31 cellular contexts compared by ENCODE assay signal in genomic region chr6:46917002-46917401, GRCh38. TPM values are rescaled to one million over a fixed set of nuclear protein-coding genes. Genes with fewer than 3 reads are reported as not detected.
DNase-seq lines count a peak whose midpoint lies in the region; ATAC-seq and TF ChIP-seq lines count a peak whose summit lies in the region.
"Had no signal": no experiment of that assay in that cellular context is flagged by ENCODE, and none has a peak within 500 bp of the region (broad histone marks: within the 10 kb centered on the region; RNA-seq: fewer than 3 reads in every experiment).

No MANE protein-coding gene starts in this region.

- H3K27ac ChIP-seq in heart right ventricle, result peak overlapping the region in 6 of 10 donors; percentile 5 to 97 (median 48)
- peak overlapping the region; percentile 45 for H3K27ac ChIP-seq in WERI-Rb-1
- H3K27ac ChIP-seq in gastrocnemius medialis, result peak overlapping the region in 3 of 4 donors; percentile 76 to 79 (median 78)
- H3K27ac ChIP-seq: A549, dorsolateral prefrontal cortex, gastroesophageal sphincter, neural progenitor cell, pancreas, SJCRH30, thoracic aorta, vagina had no signal

- H3K36me3 ChIP-seq in heart right ventricle (no peaks in the 10 kb centered on the region), WERI-Rb-1 (no peaks in the 10 kb centered on the region), gastrocnemius medialis (no peaks in the 10 kb centered on the region)
- H3K36me3 ChIP-seq: breast epithelium, gastroesophageal sphincter, neural progenitor cell, pancreas, SJCRH30, thoracic aorta, vagina had no signal

- no peak for ATAC-seq in heart right ventricle
- ATAC-seq in left cardiac atrium, result no peak
- no peak for ATAC-seq in gastrocnemius medialis
- ATAC-seq: A549; activated naive CD4-positive, alpha-beta T cell treated with anti-CD3 and anti-CD28 coated beads, Interleukin-2, amount 50 U/mL, for 72 hours; gastroesophageal sphincter; pancreas; sciatic nerve; stimulated activated naive CD8-positive, alpha-beta T cell treated with anti-CD3 and anti-CD28 coated beads, Interleukin-15, amount 100 ng/mL, for 72 hours had no signal

- TF ChIP-seq CTCF in heart right ventricle (IDR thresholded peaks at IDR 0.05) (no peak), WERI-Rb-1 (IDR thresholded peaks at IDR 0.05; ENCODE audit: low read depth, low read length) (no peak), gastrocnemius medialis (IDR thresholded peaks at IDR 0.05 in 4 of 5, conservative IDR thresholded peaks at IDR 0.05 in 1 of 5) (no peak), GM13977 (IDR thresholded peaks at IDR 0.05; ENCODE audit: extremely low read depth, insufficient read depth, missing control alignments) (no peak)

- WGBS in heart right ventricle, 2 donors, result 57 to 67% methylated on average over 2 of the region's 2 CpGs

- H3K27me3 ChIP-seq in heart right ventricle (no peaks in the 10 kb centered on the region), WERI-Rb-1 (ENCODE audit: insufficient read depth, low read depth, severe bottlenecking) (no peaks in the 10 kb centered on the region), gastrocnemius medialis (no peaks in the 10 kb centered on the region)
- H3K27me3 ChIP-seq: breast epithelium, dorsolateral prefrontal cortex, gastroesophageal sphincter, neural progenitor cell, SJCRH30, vagina had no signal

- in situ Hi-C loops in gastrocnemius medialis (cut with MboI; ENCODE audit: low sequenced_read_pairs in 4 of 4), result no loop called here
- in situ Hi-C loops in GM13977 (cut with MboI; ENCODE audit: low pct_unique_long_range_greater_than_20kb, low sequenced_read_pairs, unreplicated experiment), result no loop called here

- no peak for TF ChIP-seq POLR2A in gastrocnemius medialis (IDR thresholded peaks at IDR 0.05)

- H3K4me3 ChIP-seq in heart right ventricle, result peak overlapping the region in 8 of 10 donors; percentile 0 to 65 (median 54)
- H3K4me3 ChIP-seq in WERI-Rb-1 (ENCODE audit: low read depth, low read length), result peak overlapping the region; percentile 11
- peak overlapping the region; percentile 10 to 56 (median 24) for H3K4me3 ChIP-seq in gastrocnemius medialis
- H3K4me3 ChIP-seq: A549, breast epithelium, gastroesophageal sphincter, neural progenitor cell, pancreas, SJCRH30, thoracic aorta, vagina had no signal

- no peak for DNase-seq in heart right ventricle
- DNase-seq in left cardiac atrium, result no peak
- DNase-seq in NCI-H2171 treated with DMSO at 0.1 percent for 48 hours (lab: John Stamatoyannopoulos, UW), result peak; percentile 99
- DNase-seq in WERI-Rb-1, result peak; percentile 53
- DNase-seq in gastrocnemius medialis, result no peak
- DNase-seq in GM13977 (ENCODE audit: low spot score), result no peak
- no peak for DNase-seq in GM03348 (ENCODE audit: low spot score)
- no peak for DNase-seq in stimulated activated CD4-positive, alpha-beta T cell treated with anti-CD3 and anti-CD28 coated beads, Interleukin-15, amount 100 ng/mL, for 24 hours
- DNase-seq: activated CD4-positive, alpha-beta T cell treated with anti-CD3 and anti-CD28 coated beads for 48 hours; activated CD8-positive, alpha-beta memory T cell treated with anti-CD3 and anti-CD28 coated beads for 24 hours; activated T-cell treated with anti-CD3 and anti-CD28 coated beads for 4 hours; Calu3; dorsolateral prefrontal cortex; hypothalamus; KG1; MM.1S; NCI-H2081 treated with DMSO at 0.1 percent for 48 hours; pancreas; SJCRH30; stimulated activated CD4-positive, alpha-beta T cell treated with anti-CD3 and anti-CD28 coated beads, Interleukin-2, amount 100 ng/mL, for 48 hours; stimulated activated naive CD8-positive, alpha-beta T cell treated with anti-CD3 and anti-CD28 coated beads, Interleukin-15, amount 100 ng/mL, for 72 hours; SW 1271 had no signal

- H3K9me3 ChIP-seq in heart right ventricle (no peaks in the 10 kb centered on the region), WERI-Rb-1 (ENCODE audit: severe bottlenecking) (no peaks in the 10 kb centered on the region), gastrocnemius medialis (no peaks in the 10 kb centered on the region)
- H3K9me3 ChIP-seq: A549, breast epithelium, gastroesophageal sphincter, pancreas, SJCRH30, thoracic aorta, vagina had no signal

- intact Hi-C loops in heart right ventricle (cut with DNase I) (no loop called here), left cardiac atrium (cut with DNase I) (no loop called here), gastrocnemius medialis (cut with DNase I; ENCODE audit: low total_unique reads) (no loop called here)

- H3K4me1 ChIP-seq in heart right ventricle, result peaks cover 0 to 74% (median 24%) of the 10 kb centered on the region in 9 donors
- no peaks in the 10 kb centered on the region for H3K4me1 ChIP-seq in gastrocnemius medialis
- H3K4me1 ChIP-seq: breast epithelium, SJCRH30, vagina had no signal

RNA-seq across cellular contexts. Expression of gene ADGRF5, which starts 4.7 kb away (rescaled TPM):
- total RNA-seq in heart right ventricle, result 10 to 100 TPM; 27.1 to 92.1 (median 35.4) TPM
- polyA plus RNA-seq in heart right ventricle, result 10 to 100 TPM; 28.8 to 44.7 TPM
- 10 to 100 TPM; 37.4 to 56.9 TPM for total RNA-seq in left cardiac atrium
- total RNA-seq in gastrocnemius medialis, result 10 to 100 TPM; 27.6 to 49.2 (median 41.0) TPM
- total RNA-seq: activated naive CD4-positive, alpha-beta T cell treated with anti-CD3 and anti-CD28 coated beads, Interleukin-2, amount 50 U/mL, for 72 hours; H4 had no signal
- polyA plus RNA-seq: A549 had no signal

Comparison
In these comparisons a context has a peak if more than half of its experiments do, and no peak if none do; other contexts are left out.
1. DNase-seq: peak in NCI-H2171 treated with DMSO at 0.1 percent for 48 hours (single experiment) and WERI-Rb-1 (single experiment); none in heart right ventricle (0 of 2), left cardiac atrium (single experiment), gastrocnemius medialis (0 of 2), GM13977 (single experiment), GM03348 (single experiment) and stimulated activated CD4-positive, alpha-beta T cell treated with anti-CD3 and anti-CD28 coated beads, Interleukin-15, amount 100 ng/mL, for 24 hours (single experiment).
2. Peak in every context shown above with its lines, with median percentiles within 50 percentile points of each other: H3K27ac ChIP-seq and H3K4me3 ChIP-seq.